Comparison of ENCODE assay signal across 1 cellular context in the genomic region with DNA sequence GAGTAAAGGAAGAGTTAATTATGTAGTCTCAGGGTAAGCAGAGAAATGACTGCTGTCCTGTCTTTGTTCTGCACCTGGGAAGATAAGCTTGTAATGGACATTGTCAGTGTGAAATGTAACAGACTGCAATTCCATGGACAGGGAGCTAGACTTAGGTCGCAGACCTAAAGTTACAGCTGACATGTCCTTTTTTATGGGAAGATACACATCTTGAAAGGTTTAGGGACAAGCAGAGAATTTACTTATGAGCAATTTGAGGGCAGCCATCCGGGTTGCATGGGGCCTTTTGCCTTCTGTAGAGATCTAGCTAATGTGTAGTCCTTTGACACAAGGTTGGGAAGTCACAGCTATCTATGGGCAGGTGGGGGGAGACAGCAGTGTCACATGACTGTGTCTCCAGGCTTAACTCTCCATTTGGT.
TF ChIP-seq lines count a peak whose summit lies in the region.

No MANE protein-coding gene starts in this region.

TF ChIP-seq in GM23338, 12 proteins besides CTCF, POLR2A, EP300 and RAD21 (continued from another document):
- TF ChIP-seq, protein P1, sequence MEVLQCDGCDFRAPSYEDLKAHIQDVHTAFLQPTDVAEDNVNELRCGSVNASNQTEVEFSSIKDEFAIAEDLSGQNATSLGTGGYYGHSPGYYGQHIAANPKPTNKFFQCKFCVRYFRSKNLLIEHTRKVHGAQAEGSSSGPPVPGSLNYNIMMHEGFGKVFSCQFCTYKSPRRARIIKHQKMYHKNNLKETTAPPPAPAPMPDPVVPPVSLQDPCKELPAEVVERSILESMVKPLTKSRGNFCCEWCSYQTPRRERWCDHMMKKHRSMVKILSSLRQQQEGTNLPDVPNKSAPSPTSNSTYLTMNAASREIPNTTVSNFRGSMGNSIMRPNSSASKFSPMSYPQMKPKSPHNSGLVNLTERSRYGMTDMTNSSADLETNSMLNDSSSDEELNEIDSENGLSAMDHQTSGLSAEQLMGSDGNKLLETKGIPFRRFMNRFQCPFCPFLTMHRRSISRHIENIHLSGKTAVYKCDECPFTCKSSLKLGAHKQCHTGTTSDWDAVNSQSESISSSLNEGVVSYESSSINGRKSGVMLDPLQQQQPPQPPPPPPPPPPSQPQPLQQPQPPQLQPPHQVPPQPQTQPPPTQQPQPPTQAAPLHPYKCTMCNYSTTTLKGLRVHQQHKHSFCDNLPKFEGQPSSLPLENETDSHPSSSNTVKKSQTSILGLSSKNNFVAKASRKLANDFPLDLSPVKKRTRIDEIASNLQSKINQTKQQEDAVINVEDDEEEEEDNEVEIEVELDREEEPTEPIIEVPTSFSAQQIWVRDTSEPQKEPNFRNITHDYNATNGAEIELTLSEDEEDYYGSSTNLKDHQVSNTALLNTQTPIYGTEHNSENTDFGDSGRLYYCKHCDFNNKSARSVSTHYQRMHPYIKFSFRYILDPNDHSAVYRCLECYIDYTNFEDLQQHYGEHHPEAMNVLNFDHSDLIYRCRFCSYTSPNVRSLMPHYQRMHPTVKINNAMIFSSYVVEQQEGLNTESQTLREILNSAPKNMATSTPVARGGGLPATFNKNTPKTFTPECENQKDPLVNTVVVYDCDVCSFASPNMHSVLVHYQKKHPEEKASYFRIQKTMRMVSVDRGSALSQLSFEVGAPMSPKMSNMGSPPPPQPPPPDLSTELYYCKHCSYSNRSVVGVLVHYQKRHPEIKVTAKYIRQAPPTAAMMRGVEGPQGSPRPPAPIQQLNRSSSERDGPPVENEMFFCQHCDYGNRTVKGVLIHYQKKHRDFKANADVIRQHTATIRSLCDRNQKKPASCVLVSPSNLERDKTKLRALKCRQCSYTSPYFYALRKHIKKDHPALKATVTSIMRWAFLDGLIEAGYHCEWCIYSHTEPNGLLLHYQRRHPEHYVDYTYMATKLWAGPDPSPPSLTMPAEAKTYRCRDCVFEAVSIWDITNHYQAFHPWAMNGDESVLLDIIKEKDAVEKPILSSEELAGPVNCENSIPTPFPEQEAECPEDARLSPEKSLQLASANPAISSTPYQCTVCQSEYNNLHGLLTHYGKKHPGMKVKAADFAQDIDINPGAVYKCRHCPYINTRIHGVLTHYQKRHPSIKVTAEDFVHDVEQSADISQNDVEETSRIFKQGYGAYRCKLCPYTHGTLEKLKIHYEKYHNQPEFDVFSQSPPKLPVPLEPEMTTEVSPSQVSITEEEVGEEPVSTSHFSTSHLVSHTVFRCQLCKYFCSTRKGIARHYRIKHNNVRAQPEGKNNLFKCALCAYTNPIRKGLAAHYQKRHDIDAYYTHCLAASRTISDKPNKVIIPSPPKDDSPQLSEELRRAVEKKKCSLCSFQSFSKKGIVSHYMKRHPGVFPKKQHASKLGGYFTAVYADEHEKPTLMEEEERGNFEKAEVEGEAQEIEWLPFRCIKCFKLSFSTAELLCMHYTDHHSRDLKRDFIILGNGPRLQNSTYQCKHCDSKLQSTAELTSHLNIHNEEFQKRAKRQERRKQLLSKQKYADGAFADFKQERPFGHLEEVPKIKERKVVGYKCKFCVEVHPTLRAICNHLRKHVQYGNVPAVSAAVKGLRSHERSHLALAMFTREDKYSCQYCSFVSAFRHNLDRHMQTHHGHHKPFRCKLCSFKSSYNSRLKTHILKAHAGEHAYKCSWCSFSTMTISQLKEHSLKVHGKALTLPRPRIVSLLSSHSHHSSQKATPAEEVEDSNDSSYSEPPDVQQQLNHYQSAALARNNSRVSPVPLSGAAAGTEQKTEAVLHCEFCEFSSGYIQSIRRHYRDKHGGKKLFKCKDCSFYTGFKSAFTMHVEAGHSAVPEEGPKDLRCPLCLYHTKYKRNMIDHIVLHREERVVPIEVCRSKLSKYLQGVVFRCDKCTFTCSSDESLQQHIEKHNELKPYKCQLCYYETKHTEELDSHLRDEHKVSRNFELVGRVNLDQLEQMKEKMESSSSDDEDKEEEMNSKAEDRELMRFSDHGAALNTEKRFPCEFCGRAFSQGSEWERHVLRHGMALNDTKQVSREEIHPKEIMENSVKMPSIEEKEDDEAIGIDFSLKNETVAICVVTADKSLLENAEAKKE (CRISPR knock-in tag; IDR thresholded peaks at IDR 0.05): no peak
- TF ChIP-seq EZH2 (IDR thresholded peaks at IDR 0.05; ENCODE audit: low read depth, unreplicated experiment) (no peak), ZNF331 (CRISPR knock-in tag; IDR thresholded peaks at IDR 0.05; ENCODE audit: low read depth) (no peak)
